Comparison of ENCODE assay signal across 21 cellular contexts in genomic region chr11:125956371-125956770, GRCh38. TPM values are rescaled to one million over a fixed set of nuclear protein-coding genes. Genes with fewer than 3 reads are reported as not detected.
DNase-seq lines count a peak whose midpoint lies in the region; TF ChIP-seq lines count a peak whose summit lies in the region.
"Had no signal": no experiment of that assay in that cellular context is flagged by ENCODE, and none has a peak within 500 bp of the region (broad histone marks: within the 10 kb centered on the region; RNA-seq: fewer than 3 reads in every experiment).

No MANE protein-coding gene starts in this region.

- H3K36me3 ChIP-seq in suprapubic skin, result peaks cover 19% of the 10 kb centered on the region
- H3K36me3 ChIP-seq: BLaER1 treated with 17β-estradiol and CSF1 and Interleukin-3, amounts not matched to agents 10 nM and 100 nM; cardiac muscle cell had no signal

- TF ChIP-seq EP300 in suprapubic skin (IDR thresholded peaks at IDR 0.05), result no peak

- no peak for TF ChIP-seq POLR2A in suprapubic skin (IDR thresholded peaks at IDR 0.05)

- peak overlapping the region; percentile 71 for H3K27ac ChIP-seq in suprapubic skin
- H3K27ac ChIP-seq: BLaER1 treated with 17β-estradiol and CSF1 and Interleukin-3, amounts not matched to agents 10 nM and 100 nM; cardiac muscle cell; testis had no signal

- DNase-seq in anterior cingulate cortex (lab: John Stamatoyannopoulos, UW) (peak in 41 of 58 donors; percentile 14 to 74 (median 41)), fibroblast of villous mesenchyme (ENCODE audit: low read depth) (peak; percentile 13), middle frontal gyrus (ENCODE audit: extremely low spot score, low spot score) (peak; percentile 29), suprapubic skin (ENCODE audit: low spot score in 2 of 2) (no peak), DMS53 (lab: John Stamatoyannopoulos, UW) (no peak), MV-4-11 (lab: John Stamatoyannopoulos, UW) (no peak), KBM-7 (no peak), SW480 (ENCODE audit: low spot score) (no peak)
- DNase-seq: activated CD8-positive, alpha-beta memory T cell treated with anti-CD3 and anti-CD28 coated beads for 24 hours; activated effector memory CD4-positive, alpha-beta T cell treated with anti-CD3 and anti-CD28 coated beads, Interleukin-2, amount 50 U/mL, for 16 hours; DND-41; NCI-H146; NCI-H446; SK-N-SH; stimulated activated CD4-positive, alpha-beta T cell treated with anti-CD3 and anti-CD28 coated beads, Interleukin-15, amount 100 ng/mL, for 24 hours; testis had no signal

- H3K27me3 ChIP-seq in suprapubic skin, result no peaks in the 10 kb centered on the region
- H3K27me3 ChIP-seq: BLaER1 treated with 17β-estradiol and CSF1 and Interleukin-3, amounts not matched to agents 10 nM and 100 nM; cardiac muscle cell; testis had no signal

- H3K4me1 ChIP-seq in suprapubic skin, result peaks cover 44% of the 10 kb centered on the region
- H3K4me1 ChIP-seq: BLaER1 treated with 17β-estradiol and CSF1 and Interleukin-3, amounts not matched to agents 10 nM and 100 nM; testis had no signal

- in situ Hi-C loops in KBM-7 (cut with MboI; ENCODE audit: low pct_unique_long_range_greater_than_20kb, low sequenced_read_pairs), result no loop called here

- no peaks in the 10 kb centered on the region for H3K9me3 ChIP-seq in suprapubic skin
- H3K9me3 ChIP-seq: SK-N-SH, testis had no signal

- 29% methylated on average over 11 of the region's 13 CpGs for WGBS in suprapubic skin

- no peak for TF ChIP-seq CTCF in fibroblast of villous mesenchyme (IDR thresholded peaks at IDR 0.05; ENCODE audit: insufficient read depth, low read depth, low read length)
- TF ChIP-seq CTCF in suprapubic skin (IDR thresholded peaks at IDR 0.05), result no peak

- H3K4me3 ChIP-seq in fibroblast of villous mesenchyme (ENCODE audit: low read depth, low read length) (no peak overlapping the region), suprapubic skin (no peak overlapping the region)
- H3K4me3 ChIP-seq: BLaER1 treated with 17β-estradiol and CSF1 and Interleukin-3, amounts not matched to agents 10 nM and 100 nM; cardiac muscle cell; testis had no signal

RNA-seq across cellular contexts. Expression of gene VSIG10L2, which starts 10.5 kb away (rescaled TPM):
- total RNA-seq in fibroblast of villous mesenchyme, result not detected in 2 replicates
- 10 to 100 TPM in 1 of 4 donors, 1 to 10 TPM in 3; 2.0 to 17.2 (median 6.7) TPM for total RNA-seq in suprapubic skin
- total RNA-seq: cardiac muscle cell, endothelial cell of umbilical vein, H7, lung microvascular endothelial cell, testis had no signal

RNA-seq across cellular contexts. Expression of gene DDX25, which starts 52.1 kb away (rescaled TPM):
- total RNA-seq in fibroblast of villous mesenchyme, result not detected in 2 replicates
- total RNA-seq in suprapubic skin, result 1 to 10 TPM in 1 of 4 donors, under 1 TPM in 2, not detected in 1; 0.15 to 1.2 (median 0.32) TPM
- total RNA-seq: endothelial cell of umbilical vein had no signal

RNA-seq across cellular contexts. Expression of gene PUS3, which starts 53.4 kb away (rescaled TPM):
- 10.4 and 10.6 TPM in 2 replicates for total RNA-seq in fibroblast of villous mesenchyme
- total RNA-seq in suprapubic skin, result 10 to 100 TPM in 2 of 4 donors, 1 to 10 TPM in 2; 6.0 to 14.9 (median 10.6) TPM

Comparison
In these comparisons a context has a peak if more than half of its experiments do, and no peak if none do; other contexts are left out.
1. DNase-seq: peak in anterior cingulate cortex (41 of 58), fibroblast of villous mesenchyme (single experiment) and middle frontal gyrus (single experiment); none in suprapubic skin (0 of 2), DMS53 (single experiment), MV-4-11 (single experiment), KBM-7 (single experiment) and SW480 (single experiment).